Comparison of ENCODE assay signal across 1 cellular context in genomic region chr1:184037849-184038591, GRCh38.
TF ChIP-seq lines count a peak whose summit lies in the region.

No MANE protein-coding gene starts in this region.

TF ChIP-seq in HepG2, 621 proteins besides CTCF, POLR2A, EP300 and RAD21 (continued from another document):
- TF ChIP-seq CEBPB (IDR thresholded peaks at IDR 0.05; ENCODE audit: borderline replicate concordance, low read depth, low read length): peak; percentile 43; the same call in 1 of the 2 replicates
- TF ChIP-seq, protein P1, sequence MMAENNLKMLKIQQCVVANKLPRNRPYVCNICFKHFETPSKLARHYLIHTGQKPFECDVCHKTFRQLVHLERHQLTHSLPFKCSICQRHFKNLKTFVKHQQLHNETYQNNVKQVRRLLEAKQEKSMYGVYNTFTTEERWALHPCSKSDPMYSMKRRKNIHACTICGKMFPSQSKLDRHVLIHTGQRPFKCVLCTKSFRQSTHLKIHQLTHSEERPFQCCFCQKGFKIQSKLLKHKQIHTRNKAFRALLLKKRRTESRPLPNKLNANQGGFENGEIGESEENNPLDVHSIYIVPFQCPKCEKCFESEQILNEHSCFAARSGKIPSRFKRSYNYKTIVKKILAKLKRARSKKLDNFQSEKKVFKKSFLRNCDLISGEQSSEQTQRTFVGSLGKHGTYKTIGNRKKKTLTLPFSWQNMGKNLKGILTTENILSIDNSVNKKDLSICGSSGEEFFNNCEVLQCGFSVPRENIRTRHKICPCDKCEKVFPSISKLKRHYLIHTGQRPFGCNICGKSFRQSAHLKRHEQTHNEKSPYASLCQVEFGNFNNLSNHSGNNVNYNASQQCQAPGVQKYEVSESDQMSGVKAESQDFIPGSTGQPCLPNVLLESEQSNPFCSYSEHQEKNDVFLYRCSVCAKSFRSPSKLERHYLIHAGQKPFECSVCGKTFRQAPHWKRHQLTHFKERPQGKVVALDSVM (CRISPR knock-in tag; IDR thresholded peaks at IDR 0.05): 0 out of 2 replicates have a peak, but pooled peaks have one; percentile 36
